Comparison of ENCODE assay signal across 8 cellular contexts in genomic region chr20:2172305-2173175, GRCh38.
A peak's percentile ranks its signal among the peaks of the same experiment; 100 is the strongest.
DNase-seq lines count a peak whose midpoint lies in the region; ATAC-seq, FAIRE-seq and TF ChIP-seq lines count a peak whose summit lies in the region.

No MANE protein-coding gene starts in this region.

- no peak overlapping the region for H2AFZ ChIP-seq in KMS-11 (ENCODE audit: low read depth)

- intact Hi-C loops in Right ventricle myocardium inferior (cut with DNase I): loop anchor here (1.0 to 10.0 kb wide), 5 partner anchors 86 to 408 kb away; partner anchors contain the start of gene SIRPA

- no peak overlapping the region for H3K9ac ChIP-seq in KMS-11

- in situ Hi-C loops in SK-MEL-5 (cut with HindIII; ENCODE audit: low pct_unique_long_range_greater_than_20kb, low sequenced_read_pairs): no loop called here

- peaks cover 7% of the 10 kb centered on the region for H3K27me3 Mint-ChIP-seq in activated naive CD4-positive, alpha-beta T cell treated with anti-CD3 and anti-CD28 coated beads, Interleukin-2, amount 50 U/mL, for 24 hours
- peaks cover 28% of the 10 kb centered on the region for H3K27me3 Mint-ChIP-seq in progenitor cell of endocrine pancreas

- no peaks in the 10 kb centered on the region for H3K36me3 ChIP-seq in KMS-11 (ENCODE audit: insufficient read depth)

- no peak overlapping the region for H3K4me2 ChIP-seq in KMS-11

- peaks cover 4% of the 10 kb centered on the region for H3K4me1 Mint-ChIP-seq in activated naive CD4-positive, alpha-beta T cell treated with anti-CD3 and anti-CD28 coated beads, Interleukin-2, amount 50 U/mL, for 24 hours
- no peaks in the 10 kb centered on the region for H3K4me1 Mint-ChIP-seq in progenitor cell of endocrine pancreas (ENCODE audit: low read depth)

- DNase-seq in EH (ENCODE audit: low read depth) (peak; percentile 68), SK-MEL-5 (ENCODE audit: low read depth, low spot score) (peak; percentile 78), Right ventricle myocardium inferior (ENCODE audit: missing footprints) (peak; percentile 80), progenitor cell of endocrine pancreas (ENCODE audit: low spot score, unreplicated experiment) (peak; percentile 56), urothelium cell line (ENCODE audit: low spot score) (peak; percentile 77)

- H3K4me3 ChIP-seq in KMS-11 (IDR thresholded peaks at IDR 0.05; ENCODE audit: insufficient read depth, low read depth, low read length): no peak overlapping the region

- H3K4me3 Mint-ChIP-seq in activated naive CD4-positive, alpha-beta T cell treated with anti-CD3 and anti-CD28 coated beads, Interleukin-2, amount 50 U/mL, for 24 hours: peak overlapping the region; percentile 44
- H3K4me3 Mint-ChIP-seq in progenitor cell of endocrine pancreas (ENCODE audit: low read depth): no peak overlapping the region

- no peak overlapping the region for H3K27ac ChIP-seq in KMS-11

- H3K27ac Mint-ChIP-seq in activated naive CD4-positive, alpha-beta T cell treated with anti-CD3 and anti-CD28 coated beads, Interleukin-2, amount 50 U/mL, for 24 hours: no peak overlapping the region
- no peak overlapping the region for H3K27ac Mint-ChIP-seq in progenitor cell of endocrine pancreas

- H3K9me3 Mint-ChIP-seq in activated naive CD4-positive, alpha-beta T cell treated with anti-CD3 and anti-CD28 coated beads, Interleukin-2, amount 50 U/mL, for 24 hours: no peaks in the 10 kb centered on the region
- no peaks in the 10 kb centered on the region for H3K9me3 Mint-ChIP-seq in progenitor cell of endocrine pancreas (ENCODE audit: low read depth)

- H3K79me2 ChIP-seq in KMS-11 (ENCODE audit: insufficient read depth, low read depth): no peaks in the 10 kb centered on the region

- FAIRE-seq in urothelium cell line (lab: Jason Lieb, UNC): no peak

- no peaks in the 10 kb centered on the region for H3K4me1 ChIP-seq in KMS-11 (ENCODE audit: low read depth, poor library complexity, severe bottlenecking)

- H4K20me1 ChIP-seq in KMS-11 (ENCODE audit: insufficient read depth): no peaks in the 10 kb centered on the region

- no peaks in the 10 kb centered on the region for H3K36me3 Mint-ChIP-seq in activated naive CD4-positive, alpha-beta T cell treated with anti-CD3 and anti-CD28 coated beads, Interleukin-2, amount 50 U/mL, for 24 hours
- no peaks in the 10 kb centered on the region for H3K36me3 Mint-ChIP-seq in progenitor cell of endocrine pancreas (ENCODE audit: insufficient read depth)

- no peaks in the 10 kb centered on the region for H3K27me3 ChIP-seq in KMS-11 (ENCODE audit: insufficient read depth, low read depth)

- TF ChIP-seq CTCF in KMS-11 (conservative IDR thresholded peaks at IDR 0.05; ENCODE audit: low read depth, low read length) (peak; percentile 81), progenitor cell of endocrine pancreas (IDR thresholded peaks at IDR 0.05; ENCODE audit: unreplicated experiment) (peak; percentile 90)

- ATAC-seq in Right ventricle myocardium inferior (peak; percentile 65), GM19035 (IDR thresholded peaks at IDR 0.05; ENCODE audit: unreplicated experiment) (no peak)
